Comparison of ENCODE assay signal across 14 cellular contexts in the genomic region with DNA sequence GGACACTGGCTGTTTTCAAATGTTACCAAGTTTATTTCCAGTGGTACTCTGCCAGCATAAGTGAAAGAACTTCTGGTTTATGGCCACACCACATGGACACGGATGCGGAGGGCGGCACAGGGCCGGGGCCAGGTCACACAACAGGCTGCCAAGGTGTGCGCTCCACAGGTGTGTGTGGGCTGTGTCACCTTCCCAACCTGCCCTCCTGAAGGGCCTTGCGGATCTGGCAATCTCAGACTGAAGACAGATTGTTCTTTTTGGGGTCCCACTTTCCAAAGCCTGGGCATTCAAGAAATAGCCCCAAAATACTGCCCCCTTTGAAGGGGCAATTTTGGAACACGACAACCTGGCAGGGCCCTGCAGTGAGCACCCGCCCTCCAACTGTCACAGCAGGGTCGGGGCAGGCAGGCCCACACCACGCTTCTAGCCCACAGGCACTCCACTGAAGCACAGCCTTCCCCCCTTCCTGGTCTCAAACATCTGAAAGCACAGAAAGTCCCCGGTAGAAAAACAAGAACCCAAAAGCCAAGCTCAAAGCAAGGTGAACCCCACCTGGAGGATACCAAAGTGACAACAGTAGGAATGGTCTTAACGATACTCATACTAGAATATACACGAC. TPM values are rescaled to one million over a fixed set of nuclear protein-coding genes. Genes with fewer than 3 reads are reported as not detected.
DNase-seq lines count a peak whose midpoint lies in the region; ATAC-seq, FAIRE-seq and TF ChIP-seq lines count a peak whose summit lies in the region.
"Had no signal": no experiment of that assay in that cellular context is flagged by ENCODE, and none has a peak within 500 bp of the region (broad histone marks: within the 10 kb centered on the region; RNA-seq: fewer than 3 reads in every experiment).

No MANE protein-coding gene starts in this region.

- H4K91ac ChIP-seq in H9 (ENCODE audit: insufficient read length, low read depth, low read length): no peak overlapping the region

- H3K4me3 ChIP-seq in small intestine (ENCODE audit: low read depth in 1 of 2, low read length in 2 of 2): no peak overlapping the region
- H3K4me3 ChIP-seq: pancreas had no signal

- H2BK20ac ChIP-seq in H9 (ENCODE audit: low read depth, low read length, poor library complexity, severe bottlenecking): no peak overlapping the region

- H3K36me3 Mint-ChIP-seq in H9 (ENCODE audit: insufficient read depth in 1 of 3, low read depth in 3 of 3) (peaks cover 52 to 70% (median 68%) of the 10 kb centered on the region in 3 experiments; a peak in 6 of 7 replicates), glutamatergic neuron (ENCODE audit: unreplicated experiment) (peaks cover 5% of the 10 kb centered on the region)
- peaks cover 62% of the 10 kb centered on the region for H3K36me3 Mint-ChIP-seq in activated CD8-positive, alpha-beta T cell treated with anti-CD3 and anti-CD28 coated beads, Interleukin-2, amount 10 ng/mL, durations not matched to agents 7 days and 5 days (ENCODE audit: low read depth)

- H3K79me1 ChIP-seq in H9 (ENCODE audit: insufficient read depth, low read depth, low read length, poor library complexity, severe bottlenecking): peaks cover 4% of the 10 kb centered on the region

- no peak overlapping the region for H3K4me2 ChIP-seq in H9 (ENCODE audit: insufficient read depth, insufficient read length, low read length)

- no peaks in the 10 kb centered on the region for H3K27me3 ChIP-seq in H9 (ENCODE audit: insufficient read depth, low read length)
- H3K27me3 ChIP-seq in small intestine (ENCODE audit: control insufficient read depth in 2 of 2, insufficient read depth in 2 of 2, low read length in 2 of 2): no peaks in the 10 kb centered on the region
- H3K27me3 ChIP-seq: pancreas had no signal

- no peak overlapping the region for H3K9ac ChIP-seq in H9 (ENCODE audit: extremely low read depth, insufficient read length, low read length)

- POLR2A ChIA-PET in activated CD8-positive, alpha-beta T cell treated with anti-CD3 and anti-CD28 coated beads, Interleukin-2, amount 10 ng/mL, durations not matched to agents 7 days and 5 days (lab: Charles Lee): no interaction called here

- H3K23ac ChIP-seq in H9 (ENCODE audit: insufficient read length, low read depth, low read length): no peak overlapping the region

- H2BK12ac ChIP-seq in H9 (ENCODE audit: insufficient read length, low read depth, low read length): no peak overlapping the region

- no CpG with 5 or more reads among the region's 13 CpGs for WGBS in H9 (ENCODE audit: extremely low coverage, insufficient read length, low lambda C conversion rate)
- WGBS in small intestine, 3 donors: 32 to 55% (median 39%) methylated on average over 13 of the region's 13 CpGs

- H2BK15ac ChIP-seq in H9 (ENCODE audit: low read depth, low read length): no peak overlapping the region

- no peaks in the 10 kb centered on the region for H3K9me3 ChIP-seq in H9 (ENCODE audit: control insufficient read depth, low read depth, low read length)
- no peaks in the 10 kb centered on the region for H3K9me3 ChIP-seq in small intestine (ENCODE audit: control insufficient read depth, low read depth)
- H3K9me3 ChIP-seq: pancreas had no signal

- H2BK5ac ChIP-seq in H9 (ENCODE audit: insufficient read length, low read length): no peak overlapping the region

- peaks cover 9% of the 10 kb centered on the region for H3K27me3 Mint-ChIP-seq in H9 (ENCODE audit: low read depth)
- no peaks in the 10 kb centered on the region for H3K27me3 Mint-ChIP-seq in activated CD8-positive, alpha-beta T cell treated with anti-CD3 and anti-CD28 coated beads, Interleukin-2, amount 10 ng/mL, durations not matched to agents 7 days and 5 days (ENCODE audit: low read depth)
- H3K27me3 Mint-ChIP-seq in glutamatergic neuron (ENCODE audit: unreplicated experiment): peaks cover 5% of the 10 kb centered on the region

- H3K4me1 ChIP-seq in H9 (ENCODE audit: insufficient read depth, low read length) (no peaks in the 10 kb centered on the region), small intestine (ENCODE audit: control insufficient read depth in 2 of 2, insufficient read depth in 1 of 2, low read depth in 1 of 2, low read length in 1 of 2) (peaks cover 12 to 21% of the 10 kb centered on the region in 2 donors)

- CTCF ChIA-PET in activated CD8-positive, alpha-beta T cell treated with anti-CD3 and anti-CD28 coated beads, Interleukin-2, amount 10 ng/mL, durations not matched to agents 7 days and 5 days (lab: Charles Lee): interaction anchor here (0.6 to 1.2 kb wide), 3 partner anchors 31 to 155 kb away, joined by 3 to 5 read pairs (median 3); no protein-coding TSS in a partner anchor

- H4K8ac ChIP-seq in H9 (replicated peaks; ENCODE audit: insufficient read length, low read depth, low read length): no peak overlapping the region

- no peak overlapping the region for H2BK120ac ChIP-seq in H9 (ENCODE audit: low read depth, low read length, poor library complexity, severe bottlenecking)

- no peak for DNase-seq in H9
- no peak for DNase-seq in activated CD8-positive, alpha-beta T cell treated with anti-CD3 and anti-CD28 coated beads, Interleukin-2, amount 10 ng/mL, durations not matched to agents 7 days and 5 days
- DNase-seq in glutamatergic neuron: no peak
- no peak for DNase-seq in small intestine
- DNase-seq in SHP77 (lab: John Stamatoyannopoulos, UW): no peak
- no peak for DNase-seq in NCI-H1694 (lab: John Stamatoyannopoulos, UW)
- DNase-seq in left colon: no peak
- no peak for DNase-seq in NCI-H2171 (lab: John Stamatoyannopoulos, UW)
- DNase-seq: effector CD8-positive, alpha-beta T cell; HCEC 1CT; NCI-H187 treated with DMSO at 0.1 percent for 48 hours had no signal

- H3K9me3 Mint-ChIP-seq in H9 (no peaks in the 10 kb centered on the region), glutamatergic neuron (ENCODE audit: unreplicated experiment) (peaks cover 6% of the 10 kb centered on the region)
- no peaks in the 10 kb centered on the region for H3K9me3 Mint-ChIP-seq in activated CD8-positive, alpha-beta T cell treated with anti-CD3 and anti-CD28 coated beads, Interleukin-2, amount 10 ng/mL, durations not matched to agents 7 days and 5 days (ENCODE audit: insufficient read depth)

- H3K14ac ChIP-seq in H9 (ENCODE audit: insufficient read depth, low read length): no peak overlapping the region

- no peak overlapping the region for H3T11ph ChIP-seq in H9 (ENCODE audit: low read length)

- H3K79me2 ChIP-seq in H9 (ENCODE audit: insufficient read depth, low read length): peaks cover 60% of the 10 kb centered on the region

- peaks cover 5 to 10% of the 10 kb centered on the region in 2 donors for H3K36me3 ChIP-seq in small intestine (ENCODE audit: control insufficient read depth in 2 of 2, insufficient read depth in 2 of 2, low read length in 2 of 2)

- no peaks in the 10 kb centered on the region for H4K20me1 ChIP-seq in H9 (ENCODE audit: control insufficient read depth, insufficient read depth, insufficient read length)

- H3K4me3 Mint-ChIP-seq in H9 (peak overlapping the region in 1 of 2 experiments; percentile 56; a peak in 2 of 5 replicates), glutamatergic neuron (ENCODE audit: unreplicated experiment) (peak overlapping the region; percentile 63)
- H3K4me3 Mint-ChIP-seq in activated CD8-positive, alpha-beta T cell treated with anti-CD3 and anti-CD28 coated beads, Interleukin-2, amount 10 ng/mL, durations not matched to agents 7 days and 5 days: no peak overlapping the region

- H3K4me1 Mint-ChIP-seq in H9 (peaks cover 31 to 48% of the 10 kb centered on the region in 2 experiments), glutamatergic neuron (ENCODE audit: low read depth, unreplicated experiment) (peaks cover 33% of the 10 kb centered on the region)
- H3K4me1 Mint-ChIP-seq in activated CD8-positive, alpha-beta T cell treated with anti-CD3 and anti-CD28 coated beads, Interleukin-2, amount 10 ng/mL, durations not matched to agents 7 days and 5 days (ENCODE audit: low read depth): peaks cover 58% of the 10 kb centered on the region

- H3K56ac ChIP-seq in H9 (ENCODE audit: insufficient read length, low read depth, low read length): no peak overlapping the region

- FAIRE-seq in small intestine (lab: Jason Lieb, UNC): no peak
- FAIRE-seq: pancreas, RCC 7860 had no signal

- H3K27ac Mint-ChIP-seq in H9 (peak overlapping the region in 2 of 3 experiments; percentile 61 to 85; a peak in 4 of 7 replicates), glutamatergic neuron (ENCODE audit: unreplicated experiment) (peak overlapping the region; percentile 43)
- H3K27ac Mint-ChIP-seq in activated CD8-positive, alpha-beta T cell treated with anti-CD3 and anti-CD28 coated beads, Interleukin-2, amount 10 ng/mL, durations not matched to agents 7 days and 5 days: peak overlapping the region; percentile 74

- H3K23me2 ChIP-seq in H9 (ENCODE audit: insufficient read length, low read depth, low read length, poor library complexity, severe bottlenecking): no peaks in the 10 kb centered on the region

- no peak for TF ChIP-seq CTCF in H9 (conservative IDR thresholded peaks at IDR 0.05)
- no peak for TF ChIP-seq CTCF in glutamatergic neuron (IDR thresholded peaks at IDR 0.05; ENCODE audit: partially characterized antibody, unreplicated experiment)

- H2AFZ ChIP-seq in H9 (ENCODE audit: low read length): no peak overlapping the region

- intact Hi-C loops in left colon (cut with DNase I, micrococcal nuclease): no loop called here

- no peak for ATAC-seq in activated CD8-positive, alpha-beta T cell treated with anti-CD3 and anti-CD28 coated beads, Interleukin-2, amount 10 ng/mL, durations not matched to agents 7 days and 5 days
- no peak for ATAC-seq in left colon
- ATAC-seq: pancreas had no signal

- no peak overlapping the region for H3K18ac ChIP-seq in H9 (ENCODE audit: insufficient read length, low read depth, low read length)

- H3K4ac ChIP-seq in H9 (ENCODE audit: low read depth, low read length): no peak overlapping the region

- H3K27ac ChIP-seq in H9 (ENCODE audit: insufficient read length, low read depth, low read length): no peak overlapping the region
- H3K27ac ChIP-seq in small intestine (ENCODE audit: low read depth in 1 of 2, low read length in 1 of 2): peak overlapping the region; percentile 84 to 99
- H3K27ac ChIP-seq: HL-60 had no signal

- no peak overlapping the region for H2AK5ac ChIP-seq in H9 (ENCODE audit: insufficient read length, low read length)

- H4K5ac ChIP-seq in H9 (ENCODE audit: insufficient read length, low read depth, low read length): no peak overlapping the region

RNA-seq across cellular contexts. Expression of a gene that starts 3.5 kb away (rescaled TPM):
- total RNA-seq in H9 (2021) (137 and 144 TPM in 2 replicates), glutamatergic neuron (ENCODE audit: unreplicated experiment) (211 TPM), left colon (100 to 1,000 TPM; 165 to 166 TPM)
- total RNA-seq in activated CD8-positive, alpha-beta T cell treated with anti-CD3 and anti-CD28 coated beads, Interleukin-2, amount 10 ng/mL, durations not matched to agents 7 days and 5 days: 100 to 1,000 TPM in 1 of 2 experiments, 10 to 100 TPM in 1; 99.5 to 111 TPM
- 100 to 1,000 TPM; 111 to 148 (median 146) TPM for polyA plus RNA-seq in small intestine

RNA-seq across cellular contexts. Expression of a gene that starts 41.1 kb away (rescaled TPM):
- total RNA-seq in H9 (2021) (26.0 and 28.4 TPM in 2 replicates), glutamatergic neuron (ENCODE audit: unreplicated experiment) (15.6 TPM), left colon (100 to 1,000 TPM; 112 to 168 TPM)
- 100 to 1,000 TPM; 257 to 264 TPM for total RNA-seq in activated CD8-positive, alpha-beta T cell treated with anti-CD3 and anti-CD28 coated beads, Interleukin-2, amount 10 ng/mL, durations not matched to agents 7 days and 5 days
- 10 to 100 TPM in 1 of 3 donors, 1 to 10 TPM in 2; 5.4 to 33.2 (median 7.8) TPM for polyA plus RNA-seq in small intestine

RNA-seq across cellular contexts. Expression of a gene that starts 47.4 kb away (rescaled TPM):
- total RNA-seq in H9 (2021): 0.22 and 0.35 TPM in 2 replicates
- total RNA-seq in activated CD8-positive, alpha-beta T cell treated with anti-CD3 and anti-CD28 coated beads, Interleukin-2, amount 10 ng/mL, durations not matched to agents 7 days and 5 days: 100 to 1,000 TPM; 334 to 355 TPM
- total RNA-seq in glutamatergic neuron (ENCODE audit: unreplicated experiment): 0.27 TPM
- polyA plus RNA-seq in small intestine: 10 to 100 TPM in 1 of 3 donors, 1 to 10 TPM in 2; 3.4 to 10.8 (median 6.5) TPM
- total RNA-seq in left colon: 10 to 100 TPM in 1 of 2 donors, 1 to 10 TPM in 1; 5.2 to 10.0 TPM

RNA-seq across cellular contexts. Expression of a gene that starts 57.3 kb away (rescaled TPM):
- total RNA-seq in H9 (2021) (11.0 and 14.6 TPM in 2 replicates), glutamatergic neuron (ENCODE audit: unreplicated experiment) (40.7 TPM), left colon (10 to 100 TPM; 29.6 to 53.4 TPM)
- total RNA-seq in activated CD8-positive, alpha-beta T cell treated with anti-CD3 and anti-CD28 coated beads, Interleukin-2, amount 10 ng/mL, durations not matched to agents 7 days and 5 days: 10 to 100 TPM; 78.3 to 84.7 TPM
- polyA plus RNA-seq in small intestine: 10 to 100 TPM; 36.7 to 97.3 (median 47.7) TPM

Comparison
In these comparisons a context has a peak if more than half of its experiments do, and no peak if none do; other contexts are left out.
1. RNA of a gene that starts 47.4 kb away (total RNA-seq): 334 to 355 TPM in activated CD8-positive, alpha-beta T cell treated with anti-CD3 and anti-CD28 coated beads, Interleukin-2, amount 10 ng/mL, durations not matched to agents 7 days and 5 days; 5.2 to 10.0 TPM in left colon, 0.22 to 0.35 TPM in H9 and 0.27 TPM in glutamatergic neuron (single experiment); every median in the first group is over 10 times any median in the second.
2. Peak in every context shown above with its lines, with median percentiles within 50 percentile points of each other: H3K27ac Mint-ChIP-seq.